In the genomic region with DNA sequence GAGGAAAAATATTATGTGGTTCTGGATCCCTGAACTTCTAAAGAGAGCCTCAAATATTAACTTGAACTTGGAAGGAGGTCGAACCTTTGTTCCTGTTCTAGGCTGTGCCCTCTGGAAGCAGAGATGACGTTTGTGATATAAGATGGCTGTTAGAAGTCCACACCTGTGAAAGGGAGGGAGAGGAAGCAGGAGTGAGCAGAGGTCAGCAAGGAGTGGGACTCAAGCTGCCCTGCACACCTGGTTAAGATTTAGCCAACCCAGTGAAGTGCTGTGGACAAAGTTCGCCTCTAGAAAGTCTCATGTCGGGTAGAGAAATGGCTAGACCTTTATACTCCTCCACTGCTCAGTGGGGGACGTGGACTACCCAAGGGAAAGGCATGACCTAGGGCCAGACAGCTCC, we compare ENCODE assay signal across 12 cellular contexts.
DNase-seq lines count a peak whose midpoint lies in the region; ATAC-seq and TF ChIP-seq lines count a peak whose summit lies in the region.
"Had no signal": no experiment of that assay in that cellular context is flagged by ENCODE, and none has a peak within 500 bp of the region (broad histone marks: within the 10 kb centered on the region; RNA-seq: fewer than 3 reads in every experiment).

No MANE protein-coding gene starts in this region.

- H3K4me3 Mint-ChIP-seq in nephron: no peak overlapping the region
- H3K4me3 Mint-ChIP-seq: CD14-positive monocyte; CD8-positive, alpha-beta T cell had no signal

- peak; percentile 8 for DNase-seq in NCI-H510A treated with DMSO at 0.1 percent for 48 hours (lab: John Stamatoyannopoulos, UW)
- DNase-seq in NCI-H510A (lab: John Stamatoyannopoulos, UW): no peak
- DNase-seq in left colon: peak in 1 of 2 donors; percentile 13
- DNase-seq in glomerular visceral epithelial cell (ENCODE audit: extremely low spot score): no peak
- DNase-seq in ecto neural progenitor cell (ENCODE audit: low spot score): no peak
- no peak for DNase-seq in HK-2 (ENCODE audit: unreplicated experiment)
- DNase-seq: CD8-positive, alpha-beta T cell; COR-L47; IMR-90 had no signal

- H3K27me3 Mint-ChIP-seq in nephron (ENCODE audit: low read depth): no peaks in the 10 kb centered on the region

- peak overlapping the region in 2 of 3 experiments; percentile 60 to 87 for H3K27ac Mint-ChIP-seq in nephron
- H3K27ac Mint-ChIP-seq: CD14-positive monocyte; CD8-positive, alpha-beta T cell had no signal

- peaks cover 10% of the 10 kb centered on the region for H3K4me1 Mint-ChIP-seq in nephron
- H3K4me1 Mint-ChIP-seq: CD14-positive monocyte had no signal

- intact Hi-C loops in left colon (cut with DNase I, micrococcal nuclease): no loop called here

- peaks cover 14% of the 10 kb centered on the region for H3K9me3 Mint-ChIP-seq in nephron
- H3K9me3 Mint-ChIP-seq: CD8-positive, alpha-beta T cell had no signal

- peak; percentile 98 for ATAC-seq in left colon
- ATAC-seq: CD8-positive, alpha-beta T cell; HCT116 had no signal

- TF ChIP-seq CTCF in nephron (IDR thresholded peaks at IDR 0.05; ENCODE audit: unreplicated experiment in 3 of 3): no peak

- H3K36me3 Mint-ChIP-seq in nephron (ENCODE audit: low read depth): peaks cover 3% of the 10 kb centered on the region
- H3K36me3 Mint-ChIP-seq: CD14-positive monocyte; CD8-positive, alpha-beta T cell had no signal
